38 cellular contexts compared by ENCODE assay signal in genomic region chr20:9246731-9247130, GRCh38.
"Had no signal": no experiment of that assay in that cellular context is flagged by ENCODE, and none has a peak within 500 bp of the region (broad histone marks: within the 10 kb centered on the region; RNA-seq: fewer than 3 reads in every experiment).

No MANE protein-coding gene starts in this region.

- H3K27ac ChIP-seq: adrenal gland, body of pancreas, brain microvascular endothelial cell, cardiac muscle cell, VCaP had no signal

- H3K4me3 Mint-ChIP-seq: activated B cell treated with CpG ODN at 0.5 μM for 24 hours; activated CD4-positive, alpha-beta memory T cell treated with anti-CD3 and anti-CD28 coated beads for 36 hours; activated CD4-positive, alpha-beta T cell treated with anti-CD3 and anti-CD28 coated beads, Interleukin-2, amount 10 ng/mL, durations not matched to agents 24 days and 14 days; activated CD8-positive, alpha-beta T cell treated with anti-CD3 and anti-CD28 coated beads for 36 hours; activated naive CD4-positive, alpha-beta T cell treated with anti-CD3 and anti-CD28 coated beads for 36 hours; activated naive CD8-positive, alpha-beta T cell treated with anti-CD3 and anti-CD28 coated beads for 36 hours; activated T-cell treated with anti-CD3 and anti-CD28 coated beads, Interleukin-2, amount 50 U/mL, for 4 hours; activated T-cell treated with anti-CD3 and anti-CD28 coated beads, Interleukin-2, amount 50 U/mL, for 72 hours; activated T-helper 1 cell treated with anti-CD3 and anti-CD28 coated beads, Interleukin-12 subunit alpha, Interleukin-12 subunit beta, Interleukin-2, Interleukin-4 antibody, amounts not matched to agents 30 ng/mL and 10 ng/mL and 1 ng/mL, durations not matched to agents 14 hours and 24 hours and 36 hours; activated T-helper 17 cell treated with anti-CD3 and anti-CD28 coated beads, Interleukin-2, amount 50 U/mL, for 72 hours; central memory CD8-positive, alpha-beta T cell; T-helper 2 cell treated with Interferon-gamma antibody and Interleukin-4, amounts not matched to agents 5 μg/mL and 100 μg/mL, for 36 hours had no signal

- H3K36me3 Mint-ChIP-seq: activated CD4-positive, alpha-beta memory T cell treated with anti-CD3 and anti-CD28 coated beads for 36 hours; activated naive CD8-positive, alpha-beta T cell treated with anti-CD3 and anti-CD28 coated beads for 36 hours had no signal

- H3K27me3 Mint-ChIP-seq: activated B cell treated with CpG ODN at 0.5 μM for 24 hours; activated CD4-positive, alpha-beta memory T cell treated with anti-CD3 and anti-CD28 coated beads for 36 hours; activated CD4-positive, alpha-beta T cell treated with anti-CD3 and anti-CD28 coated beads, Interleukin-2, amount 10 ng/mL, durations not matched to agents 24 days and 14 days; activated CD8-positive, alpha-beta T cell treated with anti-CD3 and anti-CD28 coated beads for 36 hours; activated naive CD8-positive, alpha-beta T cell treated with anti-CD3 and anti-CD28 coated beads for 36 hours; activated T-helper 17 cell treated with anti-CD3 and anti-CD28 coated beads, Interleukin-2, amount 50 U/mL, for 72 hours; central memory CD8-positive, alpha-beta T cell had no signal

- H3K9me3 ChIP-seq: adrenal gland, body of pancreas had no signal

- DNase-seq: activated B cell treated with CpG ODN at 0.5 μM for 24 hours; activated CD4-positive, alpha-beta memory T cell treated with anti-CD3 and anti-CD28 coated beads for 36 hours; activated CD4-positive, alpha-beta T cell treated with anti-CD3 and anti-CD28 coated beads for 4 hours; activated CD4-positive, alpha-beta T cell treated with anti-CD3 and anti-CD28 coated beads, Interleukin-2, amount 10 ng/mL, durations not matched to agents 24 days and 14 days; activated CD4-positive, alpha-beta T cell treated with anti-CD3 and anti-CD28 coated beads, Interleukin-2, amount 50 U/mL, for 1 hour; activated CD4-positive, alpha-beta T cell treated with anti-CD3 and anti-CD28 coated beads, Interleukin-2, amount 50 U/mL, for 4 hours; activated CD4-positive, CD25-positive, alpha-beta regulatory T cell treated with anti-CD3 and anti-CD28 coated beads, Interleukin-2, amount 50 U/mL, for 72 hours; activated CD8-positive, alpha-beta memory T cell treated with anti-CD3 and anti-CD28 coated beads, Interleukin-2, amount 50 U/mL, for 4 hours; activated CD8-positive, alpha-beta T cell treated with anti-CD3 and anti-CD28 coated beads for 36 hours; activated effector memory CD4-positive, alpha-beta T cell treated with anti-CD3 and anti-CD28 coated beads, Interleukin-2, amount 50 U/mL, for 16 hours; activated gamma-delta T cell treated with Interleukin-2 at 50 U/mL for 16 hours; activated naive CD4-positive, alpha-beta T cell; activated naive CD4-positive, alpha-beta T cell treated with anti-CD3 and anti-CD28 coated beads for 36 hours; activated naive CD4-positive, alpha-beta T cell treated with anti-CD3 and anti-CD28 coated beads, Interleukin-2, amount 50 U/mL, for 16 hours; activated naive CD8-positive, alpha-beta T cell treated with anti-CD3 and anti-CD28 coated beads for 36 hours; activated T-cell treated with anti-CD3 and anti-CD28 coated beads for 4 hours; activated T-cell treated with anti-CD3 and anti-CD28 coated beads, Interleukin-2, amount 50 U/mL, for 1 hour; activated T-cell treated with anti-CD3 and anti-CD28 coated beads, Interleukin-2, amount 50 U/mL, for 4 hours; activated T-cell treated with anti-CD3 and anti-CD28 coated beads, Interleukin-2, amount 50 U/mL, for 72 hours; adrenal gland; amniotic stem cell; aorta; body of pancreas; brain microvascular endothelial cell; caudate nucleus; cerebellar nuclear complex; T-helper 2 cell; T-helper 9 cell had no signal

- H3K9me3 Mint-ChIP-seq: activated B cell treated with CpG ODN at 0.5 μM for 24 hours; activated CD4-positive, alpha-beta T cell treated with anti-CD3 and anti-CD28 coated beads, Interleukin-2, amount 10 ng/mL, durations not matched to agents 24 days and 14 days; activated CD8-positive, alpha-beta T cell treated with anti-CD3 and anti-CD28 coated beads for 36 hours; activated naive CD4-positive, alpha-beta T cell treated with anti-CD3 and anti-CD28 coated beads for 36 hours; activated naive CD8-positive, alpha-beta T cell treated with anti-CD3 and anti-CD28 coated beads for 36 hours; activated T-cell treated with anti-CD3 and anti-CD28 coated beads, Interleukin-2, amount 50 U/mL, for 4 hours; activated T-helper 1 cell treated with anti-CD3 and anti-CD28 coated beads, Interleukin-12 subunit alpha, Interleukin-12 subunit beta, Interleukin-2, Interleukin-4 antibody, amounts not matched to agents 30 ng/mL and 10 ng/mL and 1 ng/mL, durations not matched to agents 14 hours and 24 hours and 36 hours; activated T-helper 17 cell treated with anti-CD3 and anti-CD28 coated beads, Interleukin-2, amount 50 U/mL, for 72 hours; T-helper 2 cell treated with Interferon-gamma antibody and Interleukin-4, amounts not matched to agents 5 μg/mL and 100 μg/mL, for 36 hours had no signal

- H3K4me3 ChIP-seq: adrenal gland, body of pancreas, cardiac muscle cell had no signal

- ATAC-seq: activated CD8-positive, alpha-beta T cell treated with anti-CD3 and anti-CD28 coated beads for 36 hours; activated naive CD4-positive, alpha-beta T cell treated with anti-CD3 and anti-CD28 coated beads, Interleukin-2, amount 50 U/mL, for 72 hours; activated T-cell treated with anti-CD3 and anti-CD28 coated beads, Interleukin-2, amount 50 U/mL, for 4 hours; activated T-cell treated with anti-CD3 and anti-CD28 coated beads, Interleukin-2, amount 50 U/mL, for 72 hours; activated T-helper 17 cell treated with anti-CD3 and anti-CD28 coated beads, Interleukin-2, amount 50 U/mL, for 72 hours; body of pancreas had no signal

- FAIRE-seq: astrocyte, bronchial epithelial cell, TTC549 had no signal

- H3K4me1 ChIP-seq: adrenal gland had no signal

- H3K27me3 ChIP-seq: adrenal gland, body of pancreas, brain microvascular endothelial cell, cardiac muscle cell had no signal

- H3K4me1 Mint-ChIP-seq: activated B cell treated with CpG ODN at 0.5 μM for 24 hours; activated CD4-positive, alpha-beta T cell treated with anti-CD3 and anti-CD28 coated beads, Interleukin-2, amount 10 ng/mL, durations not matched to agents 24 days and 14 days; activated naive CD8-positive, alpha-beta T cell treated with anti-CD3 and anti-CD28 coated beads for 36 hours; activated T-helper 17 cell treated with anti-CD3 and anti-CD28 coated beads, Interleukin-2, amount 50 U/mL, for 72 hours; central memory CD8-positive, alpha-beta T cell had no signal

- H3K36me3 ChIP-seq: adrenal gland, brain microvascular endothelial cell, cardiac muscle cell had no signal

- H3K27ac Mint-ChIP-seq: activated B cell treated with CpG ODN at 0.5 μM for 24 hours; activated CD4-positive, alpha-beta memory T cell treated with anti-CD3 and anti-CD28 coated beads for 36 hours; activated CD4-positive, alpha-beta T cell treated with anti-CD3 and anti-CD28 coated beads, Interleukin-2, amount 10 ng/mL, durations not matched to agents 24 days and 14 days; activated CD8-positive, alpha-beta T cell treated with anti-CD3 and anti-CD28 coated beads for 36 hours; activated naive CD4-positive, alpha-beta T cell treated with anti-CD3 and anti-CD28 coated beads for 36 hours; activated naive CD4-positive, alpha-beta T cell treated with anti-CD3 and anti-CD28 coated beads, Interleukin-2, amount 50 U/mL, for 72 hours; activated naive CD8-positive, alpha-beta T cell treated with anti-CD3 and anti-CD28 coated beads for 36 hours; activated T-cell treated with anti-CD3 and anti-CD28 coated beads, Interleukin-2, amount 50 U/mL, for 72 hours; activated T-helper 1 cell treated with anti-CD3 and anti-CD28 coated beads, Interleukin-12 subunit alpha, Interleukin-12 subunit beta, Interleukin-2, Interleukin-4 antibody, amounts not matched to agents 30 ng/mL and 10 ng/mL and 1 ng/mL, durations not matched to agents 14 hours and 24 hours and 36 hours; activated T-helper 17 cell treated with anti-CD3 and anti-CD28 coated beads, Interleukin-2, amount 50 U/mL, for 72 hours; T-helper 2 cell treated with Interferon-gamma antibody and Interleukin-4, amounts not matched to agents 5 μg/mL and 100 μg/mL, for 36 hours had no signal
